22 cellular contexts compared by ENCODE assay signal in genomic region chr7:107118109-107118900, GRCh38. TPM values are rescaled to one million over a fixed set of nuclear protein-coding genes. Genes with fewer than 3 reads are reported as not detected.
A peak's percentile ranks its signal among the peaks of the same experiment; 100 is the strongest.
DNase-seq lines count a peak whose midpoint lies in the region; ATAC-seq and TF ChIP-seq lines count a peak whose summit lies in the region.
"Had no signal": no experiment of that assay in that cellular context is flagged by ENCODE, and none has a peak within 500 bp of the region (broad histone marks: within the 10 kb centered on the region; RNA-seq: fewer than 3 reads in every experiment).

No MANE protein-coding gene starts in this region.

- H3K9me3 ChIP-seq in adipocyte (ENCODE audit: control insufficient read depth, low read length): no peaks in the 10 kb centered on the region
- H3K9me3 ChIP-seq: sigmoid colon had no signal

- DNase-seq in Ammon's horn (ENCODE audit: low spot score) (peak; percentile 22), NCI-H1092 (lab: John Stamatoyannopoulos, UW) (peak; percentile 4), adipocyte (ENCODE audit: low read depth) (no peak), iris pigment epithelial cell (ENCODE audit: low read depth) (peak; percentile 37), GM10266 (ENCODE audit: extremely low spot score) (no peak), chondrocyte (ENCODE audit: low spot score) (no peak)
- DNase-seq: activated CD4-positive, alpha-beta T cell treated with anti-CD3 and anti-CD28 coated beads, Interleukin-2, amount 10 ng/mL, durations not matched to agents 7 days and 5 days; activated T-cell treated with anti-CD3 and anti-CD28 coated beads, Interleukin-2, amount 50 U/mL, for 48 hours; anterior cingulate cortex; DMS53; endodermal cell; left colon; natural killer cell; NCI-H226; sigmoid colon; stimulated activated naive B cell treated with anti-CD40 and anti-IgM and Interleukin-4, amounts not matched to agents 10 μg/mL and 1 μg/mL and 100 μg/mL, for 72 hours; T-cell had no signal

- H3K4me1 ChIP-seq in adipocyte (ENCODE audit: control insufficient read depth, insufficient read depth, low read length): peaks cover 46% of the 10 kb centered on the region

- H3K4me1 Mint-ChIP-seq in chondrocyte (ENCODE audit: low read depth): peaks cover 26% of the 10 kb centered on the region
- H3K4me1 Mint-ChIP-seq: activated CD4-positive, alpha-beta T cell treated with anti-CD3 and anti-CD28 coated beads, Interleukin-2, amount 10 ng/mL, durations not matched to agents 7 days and 5 days; endodermal cell; natural killer cell; T-cell had no signal

- no peak overlapping the region for H3K9ac ChIP-seq in adipocyte (ENCODE audit: low read length)
- H3K9ac ChIP-seq: KMS-11 had no signal

- H3K27ac Mint-ChIP-seq in chondrocyte (ENCODE audit: unreplicated experiment): no peak overlapping the region
- H3K27ac Mint-ChIP-seq: activated CD4-positive, alpha-beta T cell treated with anti-CD3 and anti-CD28 coated beads, Interleukin-2, amount 10 ng/mL, durations not matched to agents 7 days and 5 days; endodermal cell; GM23338; natural killer cell; stimulated activated naive B cell treated with anti-CD40 and anti-IgM and Interleukin-4, amounts not matched to agents 10 μg/mL and 1 μg/mL and 100 μg/mL, for 72 hours; T-cell had no signal

- no peaks in the 10 kb centered on the region for H3K36me3 ChIP-seq in adipocyte (ENCODE audit: control insufficient read depth, insufficient read depth, low read length, severe bottlenecking)
- H3K36me3 ChIP-seq: sigmoid colon had no signal

- H3K9me3 Mint-ChIP-seq in chondrocyte (ENCODE audit: low read depth): no peaks in the 10 kb centered on the region
- H3K9me3 Mint-ChIP-seq: activated CD4-positive, alpha-beta T cell treated with anti-CD3 and anti-CD28 coated beads, Interleukin-2, amount 10 ng/mL, durations not matched to agents 7 days and 5 days; endodermal cell; GM23338; natural killer cell; stimulated activated naive B cell treated with anti-CD40 and anti-IgM and Interleukin-4, amounts not matched to agents 10 μg/mL and 1 μg/mL and 100 μg/mL, for 72 hours; T-cell had no signal

- peak overlapping the region; percentile 1 for H3K4me3 ChIP-seq in adipocyte (ENCODE audit: low read length)
- H3K4me3 ChIP-seq: GM23338, sigmoid colon had no signal

- H3K4me3 Mint-ChIP-seq in chondrocyte (ENCODE audit: unreplicated experiment): no peak overlapping the region
- H3K4me3 Mint-ChIP-seq: activated CD4-positive, alpha-beta T cell treated with anti-CD3 and anti-CD28 coated beads, Interleukin-2, amount 10 ng/mL, durations not matched to agents 7 days and 5 days; endodermal cell; GM23338; natural killer cell; stimulated activated naive B cell treated with anti-CD40 and anti-IgM and Interleukin-4, amounts not matched to agents 10 μg/mL and 1 μg/mL and 100 μg/mL, for 72 hours; T-cell had no signal

- no peak for TF ChIP-seq CTCF in GM10266 (IDR thresholded peaks at IDR 0.05; ENCODE audit: control insufficient read depth, insufficient read depth, low read depth, missing control alignments)
- TF ChIP-seq CTCF in chondrocyte (IDR thresholded peaks at IDR 0.05): no peak

- H3K27me3 Mint-ChIP-seq in chondrocyte (ENCODE audit: low read depth): no peaks in the 10 kb centered on the region

- no peaks in the 10 kb centered on the region for H3K27me3 ChIP-seq in adipocyte (replicated peaks; ENCODE audit: control insufficient read depth, insufficient read depth, low read length)
- H3K27me3 ChIP-seq: sigmoid colon had no signal

- H3K36me3 Mint-ChIP-seq in chondrocyte (ENCODE audit: low read depth): no peaks in the 10 kb centered on the region
- H3K36me3 Mint-ChIP-seq: natural killer cell; stimulated activated naive B cell treated with anti-CD40 and anti-IgM and Interleukin-4, amounts not matched to agents 10 μg/mL and 1 μg/mL and 100 μg/mL, for 72 hours; T-cell had no signal

- ATAC-seq in HG03521 (IDR thresholded peaks at IDR 0.05; ENCODE audit: unreplicated experiment) (no peak), HG02884 (IDR thresholded peaks at IDR 0.05; ENCODE audit: unreplicated experiment) (no peak)
- ATAC-seq: GM23338; left colon; natural killer cell; Panc1; stimulated activated naive B cell treated with anti-CD40 and anti-IgM and Interleukin-4, amounts not matched to agents 10 μg/mL and 1 μg/mL and 100 μg/mL, for 72 hours; T-cell had no signal

RNA-seq across cellular contexts. Expression of gene HBP1, which starts 50.5 kb away (rescaled TPM):
- 49.0 to 51.7 TPM (median 49.4 TPM) in 3 replicates for total RNA-seq in chondrocyte

Comparison
In these comparisons a context has a peak if more than half of its experiments do, and no peak if none do; other contexts are left out.
1. DNase-seq: peak in Ammon's horn (single experiment), NCI-H1092 (single experiment) and iris pigment epithelial cell (single experiment); none in adipocyte (single experiment), GM10266 (single experiment) and chondrocyte (single experiment).